In the genomic region with DNA sequence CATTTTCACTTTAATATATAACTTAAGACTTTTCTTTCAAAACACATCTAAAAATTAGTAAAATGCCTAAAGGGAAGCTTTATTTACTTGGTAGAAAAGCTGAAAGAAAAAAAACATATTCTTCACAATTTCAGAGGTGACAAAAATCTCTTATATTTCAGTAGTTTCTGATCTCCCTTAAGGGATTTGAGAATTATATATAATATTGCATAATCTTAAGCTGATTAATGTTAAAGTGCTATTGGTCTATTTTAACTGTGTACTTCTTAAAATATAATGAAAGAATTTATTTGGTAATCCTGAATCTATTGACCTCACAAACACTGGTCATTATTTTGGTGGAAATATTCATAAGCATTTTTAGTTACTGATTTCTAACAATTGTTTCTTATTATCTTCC, we compare ENCODE assay signal across 9 cellular contexts. TPM values are rescaled to one million over a fixed set of nuclear protein-coding genes. Genes with fewer than 3 reads are reported as not detected.
DNase-seq lines count a peak whose midpoint lies in the region; ATAC-seq and TF ChIP-seq lines count a peak whose summit lies in the region.
"Had no signal": no experiment of that assay in that cellular context is flagged by ENCODE, and none has a peak within 500 bp of the region (broad histone marks: within the 10 kb centered on the region; RNA-seq: fewer than 3 reads in every experiment).

No MANE protein-coding gene starts in this region.

- no peak for DNase-seq in heart right ventricle
- DNase-seq in cardiac septum (ENCODE audit: low spot score) = no peak
- no peak for DNase-seq in uterus
- DNase-seq in NCI-H2171 treated with DMSO at 0.1 percent for 48 hours (lab: John Stamatoyannopoulos, UW) = no peak
- DNase-seq in NCI-H146 (lab: John Stamatoyannopoulos, UW) = no peak
- no peak for DNase-seq in UCSD-AML1 (lab: John Stamatoyannopoulos, UW; ENCODE audit: unreplicated experiment)
- DNase-seq: GDM1 had no signal

- no peak for ATAC-seq in heart right ventricle

- H3K36me3 ChIP-seq in heart right ventricle (peaks cover 0 to 18% (median 0%) of the 10 kb centered on the region in 9 donors), mesodermal cell (ENCODE audit: control insufficient read depth, insufficient read depth, low read length) (peaks cover 14% of the 10 kb centered on the region), uterus (no peaks in the 10 kb centered on the region)

- H3K27me3 Mint-ChIP-seq in brain = peaks cover 12% of the 10 kb centered on the region

- H3K4me1 Mint-ChIP-seq in brain = peaks cover 72% of the 10 kb centered on the region

- no peaks in the 10 kb centered on the region for H3K9me3 Mint-ChIP-seq in brain

- TF ChIP-seq CTCF in heart right ventricle (IDR thresholded peaks at IDR 0.05) (no peak), brain (conservative IDR thresholded peaks at IDR 0.05) (no peak), uterus (IDR thresholded peaks at IDR 0.05) (no peak)

- intact Hi-C loops in heart right ventricle (cut with DNase I) = loop anchor here in 3 of 10 donors (2.0 to 10.0 kb wide), 3 partner anchors 54 to 62 kb away; a partner anchor contains a TSS
- intact Hi-C loops in cardiac septum (cut with DNase I) = loop anchor here (5.0 kb wide), 1 partner anchor 104 kb away; no protein-coding TSS in a partner anchor
- intact Hi-C loops in uterus (cut with DNase I; ENCODE audit: low total_unique reads) = no loop called here

- TF ChIP-seq POLR2A in uterus (IDR thresholded peaks at IDR 0.05) = no peak

- H3K4me1 ChIP-seq in heart right ventricle = peaks cover 0 to 47% (median 24%) of the 10 kb centered on the region in 9 donors
- peaks cover 8% of the 10 kb centered on the region for H3K4me1 ChIP-seq in mesodermal cell (ENCODE audit: control insufficient read depth, insufficient read depth, low read length, poor library complexity, severe bottlenecking)
- H3K4me1 ChIP-seq in uterus = no peaks in the 10 kb centered on the region

- peak overlapping the region; percentile 96 to 98 (median 98) for H3K4me3 Mint-ChIP-seq in brain

- peaks cover 22% of the 10 kb centered on the region for H3K36me3 Mint-ChIP-seq in brain

- H3K27me3 ChIP-seq in heart right ventricle (no peaks in the 10 kb centered on the region), uterus (no peaks in the 10 kb centered on the region)

- H3K27ac ChIP-seq in heart right ventricle = peak overlapping the region; percentile 79 to 96 (median 94)
- H3K27ac ChIP-seq in mesodermal cell (ENCODE audit: low read depth, low read length, severe bottlenecking) = peak overlapping the region; percentile 98
- H3K27ac ChIP-seq in uterus = peak overlapping the region; percentile 97 to 99

- H3K9me3 ChIP-seq in heart right ventricle (no peaks in the 10 kb centered on the region), mesodermal cell (ENCODE audit: control insufficient read depth, low read length) (no peaks in the 10 kb centered on the region), uterus (no peaks in the 10 kb centered on the region)

- H3K27ac Mint-ChIP-seq in brain = peak overlapping the region; percentile 100

- H3K4me3 ChIP-seq in heart right ventricle (peak overlapping the region; percentile 52 to 90 (median 76)), mesodermal cell (ENCODE audit: extremely low read depth, insufficient read depth, low read length, poor library complexity, severe bottlenecking) (peak overlapping the region; percentile 65), uterus (peak overlapping the region; percentile 68 to 77)

RNA-seq across cellular contexts. Expression of a gene that starts 1.2 kb away (rescaled TPM):
- total RNA-seq in heart right ventricle (10 to 100 TPM; 41.5 to 73.6 (median 51.9) TPM), cardiac septum (71.6 TPM), uterus (10 to 100 TPM; 28.4 to 86.3 (median 66.9) TPM)
- polyA plus RNA-seq in heart right ventricle (10 to 100 TPM; 26.6 to 31.0 TPM), brain (ENCODE audit: insufficient read depth, low read depth, low replicate concordance) (35.0 TPM)
- polyA plus RNA-seq in mesodermal cell (2013, experiment 1 of 2) = 32.3 TPM
- 33.1 TPM for polyA plus RNA-seq in mesodermal cell (2013, experiment 2 of 2)

RNA-seq across cellular contexts. Expression of a gene that starts 55.8 kb away (rescaled TPM):
- total RNA-seq in heart right ventricle = 10 to 100 TPM; 22.7 to 34.4 (median 28.9) TPM
- 1 to 10 TPM; 3.1 to 7.7 TPM for polyA plus RNA-seq in heart right ventricle
- 32.6 TPM for total RNA-seq in cardiac septum
- 11.0 TPM for polyA plus RNA-seq in brain (ENCODE audit: insufficient read depth, low read depth, low replicate concordance)
- polyA plus RNA-seq in mesodermal cell (2013, experiment 1 of 2) = 10.2 TPM
- polyA plus RNA-seq in mesodermal cell (2013, experiment 2 of 2) = 8.9 TPM
- total RNA-seq in uterus = 10 to 100 TPM in 3 of 4 donors, 1 to 10 TPM in 1; 9.7 to 44.9 (median 28.8) TPM
